Comparison of ENCODE assay signal across 8 cellular contexts in genomic region chr17:39462644-39463375, GRCh38. TPM values are rescaled to one million over a fixed set of nuclear protein-coding genes. Genes with fewer than 3 reads are reported as not detected.
A peak's percentile ranks its signal among the peaks of the same experiment; 100 is the strongest.
DNase-seq lines count a peak whose midpoint lies in the region; ATAC-seq and TF ChIP-seq lines count a peak whose summit lies in the region.

No MANE protein-coding gene starts in this region.

- H3K4me2 ChIP-seq in PC-3 (ENCODE audit: low read length): peak overlapping the region; percentile 85

- POLR2A ChIA-PET in PC-3 (lab: Charles Lee; ENCODE audit: unreplicated experiment): interaction anchor here (0.5 to 1.9 kb wide), 3 partner anchors 12 to 264 kb away, joined by 3 to 68 read pairs (median 4); partner anchors contain the start of gene MED1

- intact Hi-C loops in PC-3 (cut with micrococcal nuclease): loop anchor here (5.0 kb wide), 1 partner anchor 61 kb away; the partner anchor contains the start of gene FBXL20
- intact Hi-C loops in aorta (cut with DNase I): no loop called here

- peaks cover 8% of the 10 kb centered on the region for H3K36me3 Mint-ChIP-seq in mesothelial cell of epicardium

- no peak for ATAC-seq in PC-3
- no peak for ATAC-seq in aorta (ENCODE audit: low FRiP score)

- H2AFZ ChIP-seq in PC-3 (ENCODE audit: low read length): no peak overlapping the region

- H4K20me1 ChIP-seq in PC-3 (ENCODE audit: low read length): peaks cover 31% of the 10 kb centered on the region

- no peaks in the 10 kb centered on the region for H3K9me3 Mint-ChIP-seq in mesothelial cell of epicardium

- no peak for TF ChIP-seq CTCF in PC-3 (conservative IDR thresholded peaks at IDR 0.05; ENCODE audit: low read depth, low read length)
- TF ChIP-seq CTCF in mesothelial cell of epicardium (IDR thresholded peaks at IDR 0.05; ENCODE audit: unreplicated experiment): no peak

- peak overlapping the region; percentile 97 for H3K27ac Mint-ChIP-seq in mesothelial cell of epicardium

- H3K9me3 ChIP-seq in PC-3 (ENCODE audit: low read length) (no peaks in the 10 kb centered on the region), ectodermal cell (ENCODE audit: control insufficient read depth, low read length) (no peaks in the 10 kb centered on the region), aorta (ENCODE audit: control insufficient read depth, low read length) (no peaks in the 10 kb centered on the region)

- H3K4me3 ChIP-seq in PC-3 (ENCODE audit: low read length): peak overlapping the region; percentile 76
- peak overlapping the region; percentile 97 for H3K4me3 ChIP-seq in ectodermal cell (ENCODE audit: insufficient read depth, low read depth, low read length)
- peak overlapping the region; percentile 91 to 97 for H3K4me3 ChIP-seq in aorta (ENCODE audit: low read length in 2 of 2)

- DNase-seq in DMS79 treated with DMSO at 0.1 percent for 48 hours (lab: John Stamatoyannopoulos, UW) (peak; percentile 15), DMS79 (lab: John Stamatoyannopoulos, UW) (no peak), PC-3 (no peak), mesothelial cell of epicardium (ENCODE audit: low spot score in 2 of 2, unreplicated experiment in 2 of 2) (peak in 1 of 2 experiments; percentile 42), aorta (peak in 1 of 2 donors; percentile 70), cortex of kidney (lab: John Stamatoyannopoulos, UW) (no peak), NCI-H1436 treated with DMSO at 0.1 percent for 48 hours (lab: John Stamatoyannopoulos, UW) (no peak)

- peaks cover 35% of the 10 kb centered on the region for H3K4me1 Mint-ChIP-seq in mesothelial cell of epicardium

- no peaks in the 10 kb centered on the region for H3K9me2 ChIP-seq in PC-3 (replicated peaks; ENCODE audit: low read length)

- peak overlapping the region; percentile 99 for H3K9ac ChIP-seq in PC-3 (ENCODE audit: low read length)

- no peaks in the 10 kb centered on the region for H3F3A ChIP-seq in PC-3 (ENCODE audit: low read length, unreplicated experiment)

- no peaks in the 10 kb centered on the region for H3K27me3 ChIP-seq in PC-3 (ENCODE audit: low read length)
- H3K27me3 ChIP-seq in ectodermal cell (ENCODE audit: control insufficient read depth, insufficient read depth, low read length, poor library complexity, severe bottlenecking): no peaks in the 10 kb centered on the region
- no peaks in the 10 kb centered on the region for H3K27me3 ChIP-seq in aorta (ENCODE audit: control insufficient read depth in 1 of 2, insufficient read depth in 2 of 2, low read length in 1 of 2)

- H3K4me1 ChIP-seq in PC-3 (ENCODE audit: insufficient read depth, low read length) (no peaks in the 10 kb centered on the region), ectodermal cell (ENCODE audit: control insufficient read depth, insufficient read depth, low read length) (peaks cover 8% of the 10 kb centered on the region), aorta (ENCODE audit: control insufficient read depth in 1 of 2, insufficient read depth in 2 of 2, low read length in 2 of 2) (peaks cover 0 to 2% of the 10 kb centered on the region in 2 donors)

- no TSS peak for BruUV-seq in PC-3 (replicated peaks; lab: Mats Ljungman, UMichigan)

- no peaks in the 10 kb centered on the region for H3K36me3 ChIP-seq in PC-3 (ENCODE audit: low read depth, low read length)
- H3K36me3 ChIP-seq in ectodermal cell (ENCODE audit: control insufficient read depth, insufficient read depth, low read length): no peaks in the 10 kb centered on the region
- no peaks in the 10 kb centered on the region for H3K36me3 ChIP-seq in aorta (ENCODE audit: control insufficient read depth in 1 of 2, insufficient read depth in 2 of 2, low read length in 1 of 2)

- no peak overlapping the region for H3K27ac ChIP-seq in PC-3 (ENCODE audit: low read length)
- H3K27ac ChIP-seq in ectodermal cell (ENCODE audit: insufficient read depth, low read depth, low read length, poor library complexity, severe bottlenecking): no peak overlapping the region
- peak overlapping the region in 1 of 2 donors; percentile 61 for H3K27ac ChIP-seq in aorta (ENCODE audit: low read depth in 1 of 2, low read length in 2 of 2)

- H3K27me3 Mint-ChIP-seq in mesothelial cell of epicardium (ENCODE audit: low read depth): no peaks in the 10 kb centered on the region

- CTCF ChIA-PET in PC-3 (lab: Charles Lee): no interaction called here

- H3K4me3 Mint-ChIP-seq in mesothelial cell of epicardium: peak overlapping the region; percentile 96

- WGBS in ectodermal cell, 2 experiments: 6 to 9% methylated on average over 27 of the region's 27 CpGs
- 0 to 1% methylated on average over 27 of the region's 27 CpGs for WGBS in aorta, 2 donors

- peaks cover 66% of the 10 kb centered on the region for H3K79me2 ChIP-seq in PC-3 (ENCODE audit: low read length)

RNA-seq across cellular contexts. Expression of gene CDK12, which starts 1.5 kb away (rescaled TPM):
- 30.4 and 39.2 TPM in 2 replicates for total RNA-seq in PC-3 (2014; rRNA removed)
- 51.5 TPM for polyA plus RNA-seq in ectodermal cell (2013, experiment 1 of 4)
- 57.4 TPM for polyA plus RNA-seq in ectodermal cell (2013, experiment 2 of 4)
- polyA plus RNA-seq in ectodermal cell (2013, experiment 3 of 4): 33.8 TPM
- polyA plus RNA-seq in ectodermal cell (2013, experiment 4 of 4): 41.9 TPM
- 91.5 to 93.4 TPM (median 93.1 TPM) in 3 replicates for total RNA-seq in mesothelial cell of epicardium
- total RNA-seq in aorta: 10 to 100 TPM; 47.4 to 71.1 TPM
- polyA plus RNA-seq in aorta: 1 to 10 TPM; 7.3 to 9.7 TPM

RNA-seq across cellular contexts. Expression of gene MED1, which starts 11.7 kb away (rescaled TPM):
- total RNA-seq in PC-3 (2014; rRNA removed) (19.1 and 27.0 TPM in 2 replicates), mesothelial cell of epicardium (43.9 to 47.3 TPM (median 44.4 TPM) in 3 replicates), aorta (10 to 100 TPM; 30.8 to 35.0 TPM)
- 55.0 TPM for polyA plus RNA-seq in ectodermal cell (2013, experiment 1 of 4)
- 64.9 TPM for polyA plus RNA-seq in ectodermal cell (2013, experiment 2 of 4)
- 37.8 TPM for polyA plus RNA-seq in ectodermal cell (2013, experiment 3 of 4)
- polyA plus RNA-seq in ectodermal cell (2013, experiment 4 of 4): 44.0 TPM
- polyA plus RNA-seq in aorta: 1 to 10 TPM; 4.4 to 7.8 TPM
